ENCODE assay signal across 25 cellular contexts in genomic region chr9:125269014-125269397, GRCh38.
"Had no signal": no experiment of that assay in that cellular context is flagged by ENCODE, and none has a peak within 500 bp of the region (broad histone marks: within the 10 kb centered on the region; RNA-seq: fewer than 3 reads in every experiment).

No MANE protein-coding gene starts in this region.

- H3K4me1 ChIP-seq: breast epithelium, SJSA1 had no signal

- H3K9me3 Mint-ChIP-seq: activated naive CD4-positive, alpha-beta T cell treated with anti-CD3 and anti-CD28 coated beads, Interleukin-2, amount 50 U/mL, for 24 hours; activated T-cell treated with anti-CD3 and anti-CD28 coated beads, Interleukin-2, amount 50 U/mL, for 24 hours; activated T-helper 1 cell treated with anti-CD3 and anti-CD28 coated beads, Interleukin-12 subunit alpha, Interleukin-12 subunit beta, Interleukin-2, Interleukin-4 antibody, amounts not matched to agents 30 ng/mL and 10 ng/mL and 1 ng/mL, durations not matched to agents 14 hours and 24 hours and 36 hours; IgD-negative memory B cell; T-helper 2 cell treated with Interferon-gamma antibody and Interleukin-4, amounts not matched to agents 5 μg/mL and 100 μg/mL, for 36 hours had no signal

- H3K36me3 ChIP-seq: breast epithelium had no signal

- H3K27me3 ChIP-seq: breast epithelium, SJSA1 had no signal

- H3K4me3 ChIP-seq: breast epithelium, SJSA1 had no signal

- H3K27ac Mint-ChIP-seq: activated CD8-positive, alpha-beta memory T cell treated with anti-CD3 and anti-CD28 coated beads, Interleukin-2, amount 10 ng/mL, durations not matched to agents 7 days and 5 days; activated naive CD4-positive, alpha-beta T cell treated with anti-CD3 and anti-CD28 coated beads, Interleukin-2, amount 50 U/mL, for 24 hours; activated T-helper 1 cell treated with anti-CD3 and anti-CD28 coated beads, Interleukin-12 subunit alpha, Interleukin-12 subunit beta, Interleukin-2, Interleukin-4 antibody, amounts not matched to agents 30 ng/mL and 10 ng/mL and 1 ng/mL, durations not matched to agents 14 hours and 24 hours and 36 hours; T-helper 2 cell treated with Interferon-gamma antibody and Interleukin-4, amounts not matched to agents 5 μg/mL and 100 μg/mL, for 36 hours had no signal

- H3K4me3 Mint-ChIP-seq: activated CD8-positive, alpha-beta memory T cell treated with anti-CD3 and anti-CD28 coated beads, Interleukin-2, amount 10 ng/mL, durations not matched to agents 7 days and 5 days; activated naive CD4-positive, alpha-beta T cell treated with anti-CD3 and anti-CD28 coated beads, Interleukin-2, amount 50 U/mL, for 24 hours; activated T-cell treated with anti-CD3 and anti-CD28 coated beads, Interleukin-2, amount 50 U/mL, for 24 hours; activated T-helper 1 cell treated with anti-CD3 and anti-CD28 coated beads, Interleukin-12 subunit alpha, Interleukin-12 subunit beta, Interleukin-2, Interleukin-4 antibody, amounts not matched to agents 30 ng/mL and 10 ng/mL and 1 ng/mL, durations not matched to agents 14 hours and 24 hours and 36 hours; T-helper 2 cell treated with Interferon-gamma antibody and Interleukin-4, amounts not matched to agents 5 μg/mL and 100 μg/mL, for 36 hours had no signal

- H3K27ac ChIP-seq: breast epithelium, SJSA1 had no signal

- ATAC-seq: activated CD4-positive, CD25-positive, alpha-beta regulatory T cell treated with anti-CD3 and anti-CD28 coated beads, Interleukin-2, amount 50 U/mL, for 24 hours; activated CD8-positive, alpha-beta memory T cell treated with anti-CD3 and anti-CD28 coated beads, Interleukin-2, amount 10 ng/mL, durations not matched to agents 7 days and 5 days; PC-3; SK-N-SH treated with all-trans-retinoic acid at 6 μM for 48 hours had no signal

- H3K9me3 ChIP-seq: breast epithelium, SJSA1 had no signal

- DNase-seq: activated CD4-positive, alpha-beta T cell treated with anti-CD3 and anti-CD28 coated beads for 48 hours; activated CD4-positive, alpha-beta T cell treated with anti-CD3 and anti-CD28 coated beads, Interleukin-2, amount 50 U/mL, for 48 hours; activated CD8-positive, alpha-beta memory T cell treated with anti-CD3 and anti-CD28 coated beads, Interleukin-2, amount 10 ng/mL, durations not matched to agents 7 days and 5 days; activated effector memory CD4-positive, alpha-beta T cell treated with Interleukin-2 at 50 U/mL for 16 hours; activated naive CD4-positive, alpha-beta T cell; activated T-cell treated with anti-CD3 and anti-CD28 coated beads, Interleukin-2, amount 50 U/mL, for 24 hours; aorta; KG1; NCI-H1105; NCI-H1436; NCI-H187; NCI-H2081; NCI-H446; NCI-H524; PC-3; SHP77; SW 1271 had no signal

- H3K27me3 Mint-ChIP-seq: activated CD8-positive, alpha-beta memory T cell treated with anti-CD3 and anti-CD28 coated beads, Interleukin-2, amount 10 ng/mL, durations not matched to agents 7 days and 5 days; activated naive CD4-positive, alpha-beta T cell treated with anti-CD3 and anti-CD28 coated beads, Interleukin-2, amount 50 U/mL, for 24 hours; activated T-cell treated with anti-CD3 and anti-CD28 coated beads, Interleukin-2, amount 50 U/mL, for 24 hours; IgD-negative memory B cell had no signal
